ENCODE assay signal across 1 cellular context in genomic region chr12:6336079-6336858, GRCh38.
TF ChIP-seq lines count a peak whose summit lies in the region.

No MANE protein-coding gene starts in this region.

TF ChIP-seq in K562, 482 proteins besides CTCF, POLR2A, EP300 and RAD21 (continued from another document):
- TF ChIP-seq CCNT2 (IDR thresholded peaks at IDR 0.05; ENCODE audit: borderline replicate concordance, extremely low read depth, insufficient read length, low read depth, low read length): peak; percentile 20
- peak; percentile 72 for TF ChIP-seq POLR2B (IDR thresholded peaks at IDR 0.05; ENCODE audit: low read depth, partially characterized antibody)
- TF ChIP-seq ZNF512 (tag; IDR thresholded peaks at IDR 0.05): no peak
- TF ChIP-seq ZNF766 (CRISPR knock-in tag; conservative IDR thresholded peaks at IDR 0.05): peak; percentile 73; the same call in 1 of the 2 replicates
- TF ChIP-seq DPF2 (IDR thresholded peaks at IDR 0.05): peak; percentile 77; the same call in 1 of the 2 replicates
- 0 out of 2 replicates have a peak, but pooled peaks have one; percentile 63 for TF ChIP-seq CREB3L1 (IDR thresholded peaks at IDR 0.05; ENCODE audit: borderline replicate concordance, low read depth)
- no peak for TF ChIP-seq CBX5 (IDR thresholded peaks at IDR 0.05; ENCODE audit: borderline replicate concordance, low read depth)
- 0 out of 2 replicates have a peak, but pooled peaks have one; percentile 52 for TF ChIP-seq MTA1 (IDR thresholded peaks at IDR 0.05; ENCODE audit: borderline replicate concordance)
- TF ChIP-seq ZNF133 (CRISPR knock-in tag; IDR thresholded peaks at IDR 0.05): no peak
- TF ChIP-seq EHMT2 (IDR thresholded peaks at IDR 0.05): peak; percentile 39; the same call in 1 of the 2 replicates
- 0 out of 2 replicates have a peak, but pooled peaks have one; percentile 12 for TF ChIP-seq MEF2D (tag; conservative IDR thresholded peaks at IDR 0.05; ENCODE audit: low read depth)
- TF ChIP-seq CREM (IDR thresholded peaks at IDR 0.05; ENCODE audit: low read depth): peak; percentile 34; the same call in 1 of the 2 replicates
- no peak for TF ChIP-seq PPARD (CRISPR knock-in tag; IDR thresholded peaks at IDR 0.05)
- peak; percentile 37 for TF ChIP-seq RBBP5 (IDR thresholded peaks at IDR 0.05; ENCODE audit: borderline replicate concordance, insufficient read depth, low read length, poor library complexity, severe bottlenecking)
- TF ChIP-seq MAZ (CRISPR knock-in tag; conservative IDR thresholded peaks at IDR 0.05 in 1 of 2, IDR thresholded peaks at IDR 0.05 in 1 of 2): peak; percentile 44 to 85
- no peak for TF ChIP-seq GTF3C2 (IDR thresholded peaks at IDR 0.05; ENCODE audit: borderline replicate concordance, extremely low read depth, insufficient read length)
- TF ChIP-seq ZBTB7A (IDR thresholded peaks at IDR 0.05; ENCODE audit: borderline replicate concordance, control insufficient read depth, low read depth, low read length): peak; percentile 31; the same call in 1 of the 2 replicates
- TF ChIP-seq BCL6 (CRISPR knock-in tag; IDR thresholded peaks at IDR 0.05): no peak
- peak; percentile 100 for TF ChIP-seq C11orf30 (IDR thresholded peaks at IDR 0.05; ENCODE audit: low read depth)
